In genomic region chr3:173755161-173755560, GRCh38 we compare ENCODE assay signal across 33 cellular contexts.
"Had no signal": no experiment of that assay in that cellular context is flagged by ENCODE, and none has a peak within 500 bp of the region (broad histone marks: within the 10 kb centered on the region; RNA-seq: fewer than 3 reads in every experiment).

No MANE protein-coding gene starts in this region.

- DNase-seq: activated B cell treated with CpG ODN at 0.5 μM for 24 hours; activated CD4-positive, alpha-beta memory T cell treated with anti-CD3 and anti-CD28 coated beads for 36 hours; activated CD4-positive, alpha-beta T cell treated with anti-CD3 and anti-CD28 coated beads for 4 hours; activated CD4-positive, alpha-beta T cell treated with anti-CD3 and anti-CD28 coated beads, Interleukin-2, amount 10 ng/mL, durations not matched to agents 24 days and 14 days; activated CD4-positive, alpha-beta T cell treated with anti-CD3 and anti-CD28 coated beads, Interleukin-2, amount 50 U/mL, for 1 hour; activated CD4-positive, alpha-beta T cell treated with anti-CD3 and anti-CD28 coated beads, Interleukin-2, amount 50 U/mL, for 4 hours; activated CD4-positive, CD25-positive, alpha-beta regulatory T cell treated with anti-CD3 and anti-CD28 coated beads, Interleukin-2, amount 50 U/mL, for 72 hours; activated CD8-positive, alpha-beta memory T cell treated with anti-CD3 and anti-CD28 coated beads, Interleukin-2, amount 50 U/mL, for 4 hours; activated CD8-positive, alpha-beta T cell treated with anti-CD3 and anti-CD28 coated beads for 36 hours; activated effector memory CD4-positive, alpha-beta T cell treated with anti-CD3 and anti-CD28 coated beads, Interleukin-2, amount 50 U/mL, for 16 hours; activated gamma-delta T cell treated with Interleukin-2 at 50 U/mL for 16 hours; activated naive CD4-positive, alpha-beta T cell; activated naive CD4-positive, alpha-beta T cell treated with anti-CD3 and anti-CD28 coated beads for 36 hours; activated naive CD4-positive, alpha-beta T cell treated with anti-CD3 and anti-CD28 coated beads, Interleukin-2, amount 50 U/mL, for 16 hours; activated naive CD8-positive, alpha-beta T cell treated with anti-CD3 and anti-CD28 coated beads for 36 hours; activated T-cell treated with anti-CD3 and anti-CD28 coated beads for 4 hours; activated T-cell treated with anti-CD3 and anti-CD28 coated beads, Interleukin-2, amount 50 U/mL, for 1 hour; activated T-cell treated with anti-CD3 and anti-CD28 coated beads, Interleukin-2, amount 50 U/mL, for 4 hours; activated T-cell treated with anti-CD3 and anti-CD28 coated beads, Interleukin-2, amount 50 U/mL, for 72 hours; adrenal gland; amniotic stem cell; aorta; body of pancreas; brain microvascular endothelial cell; central memory CD4-positive, alpha-beta T cell; T-helper 2 cell; T-helper 9 cell had no signal

- FAIRE-seq: astrocyte, TTC549 had no signal

- ATAC-seq: activated CD8-positive, alpha-beta T cell treated with anti-CD3 and anti-CD28 coated beads for 36 hours; activated naive CD4-positive, alpha-beta T cell treated with anti-CD3 and anti-CD28 coated beads, Interleukin-2, amount 50 U/mL, for 72 hours; activated T-cell treated with anti-CD3 and anti-CD28 coated beads, Interleukin-2, amount 50 U/mL, for 4 hours; activated T-cell treated with anti-CD3 and anti-CD28 coated beads, Interleukin-2, amount 50 U/mL, for 72 hours; activated T-helper 17 cell treated with anti-CD3 and anti-CD28 coated beads, Interleukin-2, amount 50 U/mL, for 72 hours; body of pancreas had no signal

- H3K4me1 ChIP-seq: adrenal gland, body of pancreas, breast epithelium had no signal

- H3K27me3 ChIP-seq: adrenal gland, body of pancreas, brain microvascular endothelial cell, breast epithelium had no signal

- H3K4me3 ChIP-seq: adrenal gland, body of pancreas, breast epithelium had no signal

- H3K36me3 ChIP-seq: adrenal gland, brain microvascular endothelial cell, breast epithelium had no signal

- H3K9me3 ChIP-seq: adrenal gland, body of pancreas, breast epithelium had no signal

- H3K27ac ChIP-seq: adrenal gland, body of pancreas, brain microvascular endothelial cell, breast epithelium, VCaP had no signal
